Comparison of ENCODE assay signal across 9 cellular contexts in genomic region chr1:150549496-150550221, GRCh38. TPM values are rescaled to one million over a fixed set of nuclear protein-coding genes. Genes with fewer than 3 reads are reported as not detected.
DNase-seq lines count a peak whose midpoint lies in the region; ATAC-seq lines count a peak whose summit lies in the region.
"Had no signal": no experiment of that assay in that cellular context is flagged by ENCODE, and none has a peak within 500 bp of the region (broad histone marks: within the 10 kb centered on the region; RNA-seq: fewer than 3 reads in every experiment).

No MANE protein-coding gene starts in this region.

- intact Hi-C loops in left ventricle myocardium superior (cut with micrococcal nuclease): no loop called here

- peak overlapping the region; percentile 37 for H3K27ac Mint-ChIP-seq in activated T-cell treated with anti-CD3 and anti-CD28 coated beads, Interleukin-2, amount 50 U/mL, for 24 hours

- H3K36me3 Mint-ChIP-seq in activated T-cell treated with anti-CD3 and anti-CD28 coated beads, Interleukin-2, amount 50 U/mL, for 24 hours (ENCODE audit: low read depth): no peaks in the 10 kb centered on the region

- H3K27me3 Mint-ChIP-seq in activated T-cell treated with anti-CD3 and anti-CD28 coated beads, Interleukin-2, amount 50 U/mL, for 24 hours: peaks cover 42% of the 10 kb centered on the region

- no peaks in the 10 kb centered on the region for H3K9me3 Mint-ChIP-seq in activated T-cell treated with anti-CD3 and anti-CD28 coated beads, Interleukin-2, amount 50 U/mL, for 24 hours

- peak overlapping the region; percentile 71 for H3K4me3 Mint-ChIP-seq in activated T-cell treated with anti-CD3 and anti-CD28 coated beads, Interleukin-2, amount 50 U/mL, for 24 hours

- DNase-seq in GM03348 (ENCODE audit: low spot score): peak; percentile 70
- DNase-seq in activated T-cell treated with anti-CD3 and anti-CD28 coated beads, Interleukin-2, amount 50 U/mL, for 24 hours: no peak
- peak; percentile 67 for DNase-seq in left ventricle myocardium superior
- peak; percentile 41 for DNase-seq in retina
- DNase-seq in Ammon's horn (ENCODE audit: low spot score): no peak

- peaks cover 33% of the 10 kb centered on the region for H3K4me1 Mint-ChIP-seq in activated T-cell treated with anti-CD3 and anti-CD28 coated beads, Interleukin-2, amount 50 U/mL, for 24 hours (ENCODE audit: low read depth)

- ATAC-seq in left ventricle myocardium superior (peak; percentile 13), HG03025 (IDR thresholded peaks at IDR 0.05; ENCODE audit: low FRiP score, unreplicated experiment) (no peak), GM21619 (IDR thresholded peaks at IDR 0.05; ENCODE audit: unreplicated experiment) (no peak), GM19395 (IDR thresholded peaks at IDR 0.05; ENCODE audit: unreplicated experiment) (no peak)

RNA-seq across cellular contexts. Expression of gene ADAMTSL4, which starts 0.5 kb away (rescaled TPM):
- 77.7 TPM for total RNA-seq in left ventricle myocardium superior

RNA-seq across cellular contexts. Expression of gene MCL1, which starts 29.8 kb away (rescaled TPM):
- total RNA-seq in left ventricle myocardium superior: 93.5 TPM

RNA-seq across cellular contexts. Expression of gene FALEC, which starts 34.1 kb away (rescaled TPM):
- not detected for total RNA-seq in left ventricle myocardium superior
- total RNA-seq: HT1080 had no signal

RNA-seq across cellular contexts. Expression of gene ECM1, which starts 41.8 kb away (rescaled TPM):
- total RNA-seq in left ventricle myocardium superior: 14.0 TPM

Comparison
In these comparisons a context has a peak if more than half of its experiments do, and no peak if none do; other contexts are left out.
1. DNase-seq: peak in GM03348 (single experiment), left ventricle myocardium superior (single experiment) and retina (single experiment); none in activated T-cell treated with anti-CD3 and anti-CD28 coated beads, Interleukin-2, amount 50 U/mL, for 24 hours (single experiment) and Ammon's horn (single experiment).